14 cellular contexts compared by ENCODE assay signal in genomic region chr12:104462325-104462724, GRCh38. TPM values are rescaled to one million over a fixed set of nuclear protein-coding genes. Genes with fewer than 3 reads are reported as not detected.
DNase-seq lines count a peak whose midpoint lies in the region; ATAC-seq and TF ChIP-seq lines count a peak whose summit lies in the region.
"Had no signal": no experiment of that assay in that cellular context is flagged by ENCODE, and none has a peak within 500 bp of the region (broad histone marks: within the 10 kb centered on the region; RNA-seq: fewer than 3 reads in every experiment).

No MANE protein-coding gene starts in this region.

- peaks cover 15 to 18% of the 10 kb centered on the region in 2 donors for H3K36me3 Mint-ChIP-seq in CD14-positive monocyte
- H3K36me3 Mint-ChIP-seq in activated CD8-positive, alpha-beta T cell treated with anti-CD3 and anti-CD28 coated beads, Interleukin-2, amount 10 ng/mL, durations not matched to agents 7 days and 5 days (ENCODE audit: low read depth), result peaks cover 60% of the 10 kb centered on the region
- peaks cover 0 to 12% of the 10 kb centered on the region in 2 donors for H3K36me3 Mint-ChIP-seq in naive B cell
- H3K36me3 Mint-ChIP-seq: WTC11 had no signal

- CTCF ChIA-PET in activated CD8-positive, alpha-beta T cell treated with anti-CD3 and anti-CD28 coated beads, Interleukin-2, amount 10 ng/mL, durations not matched to agents 7 days and 5 days (lab: Charles Lee), result interaction anchor here (0.8 to 1.0 kb wide), 2 partner anchors 16 to 80 kb away, joined by 4 to 7 read pairs; no protein-coding TSS in a partner anchor

- peaks cover 76% of the 10 kb centered on the region for H3K4me1 Mint-ChIP-seq in CD14-positive monocyte
- peaks cover 73% of the 10 kb centered on the region for H3K4me1 Mint-ChIP-seq in activated CD8-positive, alpha-beta T cell treated with anti-CD3 and anti-CD28 coated beads, Interleukin-2, amount 10 ng/mL, durations not matched to agents 7 days and 5 days (ENCODE audit: low read depth)
- peaks cover 52 to 81% (median 78%) of the 10 kb centered on the region in 3 donors for H3K4me1 Mint-ChIP-seq in naive B cell

- H3K4me3 ChIP-seq in GM12865 (ENCODE audit: low read depth, low read length), result peak overlapping the region; percentile 34; the same call in 1 of the 2 replicates
- H3K4me3 ChIP-seq: prostate gland, uterus had no signal

- DNase-seq in CD14-positive monocyte (ENCODE audit: low spot score), result no peak
- DNase-seq in GM12865 (ENCODE audit: low read depth), result no peak
- no peak for DNase-seq in activated CD8-positive, alpha-beta T cell treated with anti-CD3 and anti-CD28 coated beads, Interleukin-2, amount 10 ng/mL, durations not matched to agents 7 days and 5 days
- DNase-seq in naive B cell, result no peak
- no peak for DNase-seq in DMS79 (lab: John Stamatoyannopoulos, UW)
- DNase-seq in stimulated activated CD4-positive, alpha-beta T cell treated with anti-CD3 and anti-CD28 coated beads, Interleukin-15, amount 100 ng/mL, for 24 hours, result no peak
- no peak for DNase-seq in DMS 273 treated with DMSO at 0.1 percent for 48 hours (lab: John Stamatoyannopoulos, UW)
- DNase-seq: caudate nucleus, NCI-H1417, NCI-H345, PC-3, uterus had no signal

- POLR2A ChIA-PET in activated CD8-positive, alpha-beta T cell treated with anti-CD3 and anti-CD28 coated beads, Interleukin-2, amount 10 ng/mL, durations not matched to agents 7 days and 5 days (lab: Charles Lee), result interaction anchor here (1.0 kb wide), 3 partner anchors 11 to 23 kb away, joined by 3 to 10 read pairs (median 5); no protein-coding TSS in a partner anchor

- H3K27ac Mint-ChIP-seq in CD14-positive monocyte, result peak overlapping the region; percentile 89 to 96 (median 94)
- H3K27ac Mint-ChIP-seq in activated CD8-positive, alpha-beta T cell treated with anti-CD3 and anti-CD28 coated beads, Interleukin-2, amount 10 ng/mL, durations not matched to agents 7 days and 5 days, result peak overlapping the region; percentile 95
- H3K27ac Mint-ChIP-seq in naive B cell, result peak overlapping the region; percentile 83 to 97 (median 92)

- ATAC-seq in activated CD8-positive, alpha-beta T cell treated with anti-CD3 and anti-CD28 coated beads, Interleukin-2, amount 10 ng/mL, durations not matched to agents 7 days and 5 days, result no peak
- no peak for ATAC-seq in naive B cell (ENCODE audit: low read depth in 2 of 2)
- ATAC-seq: PC-3, WTC11 had no signal

- TF ChIP-seq CTCF in CD14-positive monocyte (IDR thresholded peaks at IDR 0.05) (no peak), GM12865 (IDR thresholded peaks at IDR 0.05; ENCODE audit: insufficient read depth, low read depth, low read length, missing control alignments) (no peak)

- H3K27me3 Mint-ChIP-seq in CD14-positive monocyte (ENCODE audit: low read depth in 3 of 3) (peaks cover 0 to 3% (median 0%) of the 10 kb centered on the region in 3 donors), naive B cell (no peaks in the 10 kb centered on the region)
- no peaks in the 10 kb centered on the region for H3K27me3 Mint-ChIP-seq in activated CD8-positive, alpha-beta T cell treated with anti-CD3 and anti-CD28 coated beads, Interleukin-2, amount 10 ng/mL, durations not matched to agents 7 days and 5 days (ENCODE audit: low read depth)

- intact Hi-C loops in CD14-positive monocyte (cut with micrococcal nuclease), result loop anchor here in 1 of 2 donors (10.0 kb wide), 1 partner anchor 282 kb away; no protein-coding TSS in a partner anchor

- H3K4me3 Mint-ChIP-seq in CD14-positive monocyte, result peak overlapping the region in 1 of 2 donors; percentile 77
- H3K4me3 Mint-ChIP-seq in activated CD8-positive, alpha-beta T cell treated with anti-CD3 and anti-CD28 coated beads, Interleukin-2, amount 10 ng/mL, durations not matched to agents 7 days and 5 days, result peak overlapping the region; percentile 81
- H3K4me3 Mint-ChIP-seq in naive B cell, result peak overlapping the region; percentile 61 to 92 (median 84)
- H3K4me3 Mint-ChIP-seq: WTC11 had no signal

- peaks cover 0 to 2% (median 0%) of the 10 kb centered on the region in 7 donors for H3K9me3 Mint-ChIP-seq in CD14-positive monocyte
- H3K9me3 Mint-ChIP-seq in activated CD8-positive, alpha-beta T cell treated with anti-CD3 and anti-CD28 coated beads, Interleukin-2, amount 10 ng/mL, durations not matched to agents 7 days and 5 days (ENCODE audit: insufficient read depth), result no peaks in the 10 kb centered on the region
- H3K9me3 Mint-ChIP-seq in naive B cell, result no peaks in the 10 kb centered on the region
- H3K9me3 Mint-ChIP-seq: WTC11 had no signal

RNA-seq across cellular contexts. Expression of gene CHST11, which starts 5.6 kb away (rescaled TPM):
- polyA plus RNA-seq in CD14-positive monocyte (10 to 100 TPM; 44.4 to 48.4 TPM), naive B cell (ENCODE audit: low read depth in 6 of 6) (10 to 100 TPM; 39.8 to 63.6 (median 58.6) TPM)
- 10 to 100 TPM; 82.1 to 85.2 TPM for total RNA-seq in activated CD8-positive, alpha-beta T cell treated with anti-CD3 and anti-CD28 coated beads, Interleukin-2, amount 10 ng/mL, durations not matched to agents 7 days and 5 days
